In genomic region chr1:206684003-206684402, GRCh38 we compare ENCODE assay signal across 8 cellular contexts. TPM values are rescaled to one million over a fixed set of nuclear protein-coding genes. Genes with fewer than 3 reads are reported as not detected.
DNase-seq lines count a peak whose midpoint lies in the region; ATAC-seq and TF ChIP-seq lines count a peak whose summit lies in the region.

No MANE protein-coding gene starts in this region.

- H3K9me3 Mint-ChIP-seq in progenitor cell of endocrine pancreas (ENCODE audit: low read depth), result no peaks in the 10 kb centered on the region

- H3K79me2 ChIP-seq in DOHH2 (ENCODE audit: control insufficient read depth, low read length) (peaks cover 32% of the 10 kb centered on the region), PC-3 (ENCODE audit: low read length) (peaks cover 38% of the 10 kb centered on the region)

- peaks cover 25% of the 10 kb centered on the region for H3K4me1 Mint-ChIP-seq in progenitor cell of endocrine pancreas (ENCODE audit: low read depth)

- no peak overlapping the region for H3K27ac ChIP-seq in DOHH2 (ENCODE audit: low read depth, low read length)
- H3K27ac ChIP-seq in PC-3 (ENCODE audit: low read length), result no peak overlapping the region

- H3K36me3 Mint-ChIP-seq in progenitor cell of endocrine pancreas (ENCODE audit: insufficient read depth), result no peaks in the 10 kb centered on the region

- TF ChIP-seq POLR2A in erythroblast (IDR thresholded peaks at IDR 0.05; ENCODE audit: low read length), result no peak

- H3K4me2 ChIP-seq in DOHH2 (ENCODE audit: low read length) (peak overlapping the region; percentile 74), PC-3 (ENCODE audit: low read length) (peak overlapping the region; percentile 99)

- H3K36me3 ChIP-seq in DOHH2 (ENCODE audit: control insufficient read depth, low read length) (no peaks in the 10 kb centered on the region), PC-3 (ENCODE audit: low read depth, low read length) (no peaks in the 10 kb centered on the region)

- no TSS peak for BruUV-seq in PC-3 (replicated peaks; lab: Mats Ljungman, UMichigan)

- H3K4me1 ChIP-seq in DOHH2 (ENCODE audit: control insufficient read depth, low read length), result peaks cover 69% of the 10 kb centered on the region
- peaks cover 28% of the 10 kb centered on the region for H3K4me1 ChIP-seq in PC-3 (ENCODE audit: insufficient read depth, low read length)

- no peaks in the 10 kb centered on the region for H3K9me3 ChIP-seq in DOHH2 (ENCODE audit: control insufficient read depth, insufficient read depth, low read length)
- H3K9me3 ChIP-seq in PC-3 (ENCODE audit: low read length), result no peaks in the 10 kb centered on the region

- no peak overlapping the region for H3K27ac Mint-ChIP-seq in progenitor cell of endocrine pancreas

- no peaks in the 10 kb centered on the region for H3K9me2 ChIP-seq in DOHH2 (replicated peaks; ENCODE audit: control insufficient read depth, low read length)
- H3K9me2 ChIP-seq in PC-3 (replicated peaks; ENCODE audit: low read length), result no peaks in the 10 kb centered on the region

- no peak for TF ChIP-seq CTCF in DOHH2 (IDR thresholded peaks at IDR 0.05; ENCODE audit: low read depth, low read length, poor library complexity, severe bottlenecking)
- no peak for TF ChIP-seq CTCF in PC-3 (conservative IDR thresholded peaks at IDR 0.05; ENCODE audit: low read depth, low read length)
- no peak for TF ChIP-seq CTCF in epithelial cell of proximal tubule (conservative IDR thresholded peaks at IDR 0.05; ENCODE audit: low read depth, low read length)
- TF ChIP-seq CTCF in progenitor cell of endocrine pancreas (IDR thresholded peaks at IDR 0.05; ENCODE audit: unreplicated experiment), result no peak

- H2AFZ ChIP-seq in PC-3 (ENCODE audit: low read length), result peak overlapping the region; percentile 91

- H3K27me3 ChIP-seq in DOHH2 (ENCODE audit: control insufficient read depth, low read length) (no peaks in the 10 kb centered on the region), PC-3 (ENCODE audit: low read length) (peaks cover 13% of the 10 kb centered on the region)

- CTCF ChIA-PET in PC-3 (lab: Charles Lee), result interaction anchor here (1.0 kb wide), 1 partner anchor 53 kb away, joined by 4 read pairs; no protein-coding TSS in a partner anchor

- peaks cover 46% of the 10 kb centered on the region for H3K27me3 Mint-ChIP-seq in progenitor cell of endocrine pancreas

- ATAC-seq in PC-3, result no peak
- no peak for ATAC-seq in HG02623 (IDR thresholded peaks at IDR 0.05; ENCODE audit: unreplicated experiment)

- H4K20me1 ChIP-seq in DOHH2 (ENCODE audit: control insufficient read depth, insufficient read depth, low read depth, low read length) (no peaks in the 10 kb centered on the region), PC-3 (ENCODE audit: low read length) (peaks cover 32% of the 10 kb centered on the region)

- DNase-seq in PC-3 (no peak), epithelial cell of proximal tubule (ENCODE audit: low read depth) (no peak), progenitor cell of endocrine pancreas (ENCODE audit: low spot score, unreplicated experiment) (no peak), NCI-H1436 treated with DMSO at 0.1 percent for 48 hours (lab: John Stamatoyannopoulos, UW) (no peak), Ammon's horn (ENCODE audit: low spot score) (no peak), erythroblast (lab: John Stamatoyannopoulos, UW) (no peak)

- peak overlapping the region; percentile 79 for H3K4me3 Mint-ChIP-seq in progenitor cell of endocrine pancreas (ENCODE audit: low read depth)

- POLR2A ChIA-PET in PC-3 (lab: Charles Lee; ENCODE audit: unreplicated experiment), result interaction anchor here (0.6 to 0.9 kb wide), 3 partner anchors 9 to 33 kb away, joined by 3 to 18 read pairs (median 15); no protein-coding TSS in a partner anchor

- intact Hi-C loops in PC-3 (cut with micrococcal nuclease), result loop anchor here (1.0 to 10.0 kb wide), 2 partner anchors 50 to 371 kb away; partner anchors contain the start of genes PFKFB2 and YOD1

- peaks cover 29% of the 10 kb centered on the region for H3F3A ChIP-seq in DOHH2 (ENCODE audit: control insufficient read depth, insufficient read depth)
- no peaks in the 10 kb centered on the region for H3F3A ChIP-seq in PC-3 (ENCODE audit: low read length, unreplicated experiment)

- H3K9ac ChIP-seq in PC-3 (ENCODE audit: low read length), result peak overlapping the region; percentile 35; the same call in 1 of the 2 replicates

- H3K4me3 ChIP-seq in DOHH2 (ENCODE audit: low read length), result peak overlapping the region; percentile 60; the same call in 1 of the 2 replicates
- H3K4me3 ChIP-seq in PC-3 (ENCODE audit: low read length), result peak overlapping the region; percentile 73
- peak overlapping the region; percentile 94 for H3K4me3 ChIP-seq in epithelial cell of proximal tubule (ENCODE audit: low read depth, low read length)

RNA-seq across cellular contexts. Expression of gene MAPKAPK2, which starts 0.7 kb away (rescaled TPM):
- total RNA-seq in PC-3 (2014; rRNA removed) (98.5 and 133 TPM in 2 replicates), epithelial cell of proximal tubule (45.5 and 57.9 TPM in 2 replicates), progenitor cell of endocrine pancreas (60.8 and 64.9 TPM in 2 replicates)

RNA-seq across cellular contexts. Expression of gene DYRK3, which starts 48.7 kb away (rescaled TPM):
- total RNA-seq in PC-3 (2014; rRNA removed) (12.1 and 14.1 TPM in 2 replicates), epithelial cell of proximal tubule (2.9 and 5.1 TPM in 2 replicates), progenitor cell of endocrine pancreas (8.4 and 9.1 TPM in 2 replicates)
